In the genomic region with DNA sequence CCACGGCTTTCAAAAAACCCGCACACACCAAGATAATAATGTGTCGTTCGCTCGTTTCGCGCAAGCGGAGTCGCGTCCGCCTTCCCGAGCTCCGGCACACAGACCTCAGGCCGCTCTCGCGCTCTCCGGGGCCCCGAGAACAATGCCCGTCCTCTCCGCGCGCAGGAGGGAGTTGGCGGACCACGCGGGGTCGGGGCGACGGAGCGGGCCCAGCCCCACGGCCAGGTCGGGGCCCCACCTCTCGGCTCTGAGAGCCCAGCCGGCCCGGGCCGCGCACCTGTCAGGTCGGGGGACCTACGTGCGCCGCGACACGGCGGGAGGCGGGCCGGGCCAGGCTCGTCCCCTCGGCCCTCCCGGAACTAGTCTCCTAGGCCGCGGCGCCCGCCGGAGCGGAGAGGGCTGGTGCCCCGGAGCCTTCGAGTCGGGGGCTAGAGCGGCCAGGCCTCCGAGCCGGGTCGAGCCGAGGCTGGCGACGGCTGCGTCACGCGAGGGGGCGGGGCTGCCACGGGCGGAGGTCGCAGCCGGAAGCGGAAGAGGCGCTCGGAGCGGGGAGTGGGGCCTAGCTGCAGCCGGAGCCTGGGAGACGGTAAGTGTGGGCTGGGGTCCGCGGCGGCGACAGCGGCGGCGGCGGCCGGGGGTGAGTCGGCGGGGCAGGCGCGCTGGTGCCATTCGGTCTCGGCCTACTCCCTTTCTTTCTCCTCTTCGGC, we compare ENCODE assay signal across 1 cellular context.
A peak's percentile ranks its signal among the peaks of the same experiment; 100 is the strongest.
TF ChIP-seq lines count a peak whose summit lies in the region.

TSS of gene CLK3 (plus strand) at position 524 of the 707 bp plus-strand sequence. CDS start 3,361 bp downstream, outside the sequence.

TF ChIP-seq in GM23338, 12 proteins besides CTCF, POLR2A, EP300 and RAD21 (continued from another document):
- no peak for TF ChIP-seq REST (IDR thresholded peaks at IDR 0.05; ENCODE audit: unreplicated experiment)
- no peak for TF ChIP-seq ZNF114 (CRISPR knock-in tag; IDR thresholded peaks at IDR 0.05)
- TF ChIP-seq, protein P1, sequence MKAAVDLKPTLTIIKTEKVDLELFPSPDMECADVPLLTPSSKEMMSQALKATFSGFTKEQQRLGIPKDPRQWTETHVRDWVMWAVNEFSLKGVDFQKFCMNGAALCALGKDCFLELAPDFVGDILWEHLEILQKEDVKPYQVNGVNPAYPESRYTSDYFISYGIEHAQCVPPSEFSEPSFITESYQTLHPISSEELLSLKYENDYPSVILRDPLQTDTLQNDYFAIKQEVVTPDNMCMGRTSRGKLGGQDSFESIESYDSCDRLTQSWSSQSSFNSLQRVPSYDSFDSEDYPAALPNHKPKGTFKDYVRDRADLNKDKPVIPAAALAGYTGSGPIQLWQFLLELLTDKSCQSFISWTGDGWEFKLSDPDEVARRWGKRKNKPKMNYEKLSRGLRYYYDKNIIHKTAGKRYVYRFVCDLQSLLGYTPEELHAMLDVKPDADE (IDR thresholded peaks at IDR 0.05), result peak; percentile 73; the same call in 1 of the 2 replicates
- TF ChIP-seq, protein P2, sequence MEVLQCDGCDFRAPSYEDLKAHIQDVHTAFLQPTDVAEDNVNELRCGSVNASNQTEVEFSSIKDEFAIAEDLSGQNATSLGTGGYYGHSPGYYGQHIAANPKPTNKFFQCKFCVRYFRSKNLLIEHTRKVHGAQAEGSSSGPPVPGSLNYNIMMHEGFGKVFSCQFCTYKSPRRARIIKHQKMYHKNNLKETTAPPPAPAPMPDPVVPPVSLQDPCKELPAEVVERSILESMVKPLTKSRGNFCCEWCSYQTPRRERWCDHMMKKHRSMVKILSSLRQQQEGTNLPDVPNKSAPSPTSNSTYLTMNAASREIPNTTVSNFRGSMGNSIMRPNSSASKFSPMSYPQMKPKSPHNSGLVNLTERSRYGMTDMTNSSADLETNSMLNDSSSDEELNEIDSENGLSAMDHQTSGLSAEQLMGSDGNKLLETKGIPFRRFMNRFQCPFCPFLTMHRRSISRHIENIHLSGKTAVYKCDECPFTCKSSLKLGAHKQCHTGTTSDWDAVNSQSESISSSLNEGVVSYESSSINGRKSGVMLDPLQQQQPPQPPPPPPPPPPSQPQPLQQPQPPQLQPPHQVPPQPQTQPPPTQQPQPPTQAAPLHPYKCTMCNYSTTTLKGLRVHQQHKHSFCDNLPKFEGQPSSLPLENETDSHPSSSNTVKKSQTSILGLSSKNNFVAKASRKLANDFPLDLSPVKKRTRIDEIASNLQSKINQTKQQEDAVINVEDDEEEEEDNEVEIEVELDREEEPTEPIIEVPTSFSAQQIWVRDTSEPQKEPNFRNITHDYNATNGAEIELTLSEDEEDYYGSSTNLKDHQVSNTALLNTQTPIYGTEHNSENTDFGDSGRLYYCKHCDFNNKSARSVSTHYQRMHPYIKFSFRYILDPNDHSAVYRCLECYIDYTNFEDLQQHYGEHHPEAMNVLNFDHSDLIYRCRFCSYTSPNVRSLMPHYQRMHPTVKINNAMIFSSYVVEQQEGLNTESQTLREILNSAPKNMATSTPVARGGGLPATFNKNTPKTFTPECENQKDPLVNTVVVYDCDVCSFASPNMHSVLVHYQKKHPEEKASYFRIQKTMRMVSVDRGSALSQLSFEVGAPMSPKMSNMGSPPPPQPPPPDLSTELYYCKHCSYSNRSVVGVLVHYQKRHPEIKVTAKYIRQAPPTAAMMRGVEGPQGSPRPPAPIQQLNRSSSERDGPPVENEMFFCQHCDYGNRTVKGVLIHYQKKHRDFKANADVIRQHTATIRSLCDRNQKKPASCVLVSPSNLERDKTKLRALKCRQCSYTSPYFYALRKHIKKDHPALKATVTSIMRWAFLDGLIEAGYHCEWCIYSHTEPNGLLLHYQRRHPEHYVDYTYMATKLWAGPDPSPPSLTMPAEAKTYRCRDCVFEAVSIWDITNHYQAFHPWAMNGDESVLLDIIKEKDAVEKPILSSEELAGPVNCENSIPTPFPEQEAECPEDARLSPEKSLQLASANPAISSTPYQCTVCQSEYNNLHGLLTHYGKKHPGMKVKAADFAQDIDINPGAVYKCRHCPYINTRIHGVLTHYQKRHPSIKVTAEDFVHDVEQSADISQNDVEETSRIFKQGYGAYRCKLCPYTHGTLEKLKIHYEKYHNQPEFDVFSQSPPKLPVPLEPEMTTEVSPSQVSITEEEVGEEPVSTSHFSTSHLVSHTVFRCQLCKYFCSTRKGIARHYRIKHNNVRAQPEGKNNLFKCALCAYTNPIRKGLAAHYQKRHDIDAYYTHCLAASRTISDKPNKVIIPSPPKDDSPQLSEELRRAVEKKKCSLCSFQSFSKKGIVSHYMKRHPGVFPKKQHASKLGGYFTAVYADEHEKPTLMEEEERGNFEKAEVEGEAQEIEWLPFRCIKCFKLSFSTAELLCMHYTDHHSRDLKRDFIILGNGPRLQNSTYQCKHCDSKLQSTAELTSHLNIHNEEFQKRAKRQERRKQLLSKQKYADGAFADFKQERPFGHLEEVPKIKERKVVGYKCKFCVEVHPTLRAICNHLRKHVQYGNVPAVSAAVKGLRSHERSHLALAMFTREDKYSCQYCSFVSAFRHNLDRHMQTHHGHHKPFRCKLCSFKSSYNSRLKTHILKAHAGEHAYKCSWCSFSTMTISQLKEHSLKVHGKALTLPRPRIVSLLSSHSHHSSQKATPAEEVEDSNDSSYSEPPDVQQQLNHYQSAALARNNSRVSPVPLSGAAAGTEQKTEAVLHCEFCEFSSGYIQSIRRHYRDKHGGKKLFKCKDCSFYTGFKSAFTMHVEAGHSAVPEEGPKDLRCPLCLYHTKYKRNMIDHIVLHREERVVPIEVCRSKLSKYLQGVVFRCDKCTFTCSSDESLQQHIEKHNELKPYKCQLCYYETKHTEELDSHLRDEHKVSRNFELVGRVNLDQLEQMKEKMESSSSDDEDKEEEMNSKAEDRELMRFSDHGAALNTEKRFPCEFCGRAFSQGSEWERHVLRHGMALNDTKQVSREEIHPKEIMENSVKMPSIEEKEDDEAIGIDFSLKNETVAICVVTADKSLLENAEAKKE (CRISPR knock-in tag; IDR thresholded peaks at IDR 0.05), result no peak
- no peak for TF ChIP-seq NANOG (IDR thresholded peaks at IDR 0.05; ENCODE audit: borderline replicate concordance)
- TF ChIP-seq ZNF331 (CRISPR knock-in tag; IDR thresholded peaks at IDR 0.05; ENCODE audit: low read depth), result no peak
- peak; percentile 96 for TF ChIP-seq CREB1 (CRISPR knock-in tag; IDR thresholded peaks at IDR 0.05; ENCODE audit: low read depth)
- no peak for TF ChIP-seq EZH2phosphoT487 (IDR thresholded peaks at IDR 0.05; ENCODE audit: unreplicated experiment)
- no peak for TF ChIP-seq JUNB (IDR thresholded peaks at IDR 0.05; ENCODE audit: unreplicated experiment)
